9 cellular contexts compared by ENCODE assay signal in the genomic region with DNA sequence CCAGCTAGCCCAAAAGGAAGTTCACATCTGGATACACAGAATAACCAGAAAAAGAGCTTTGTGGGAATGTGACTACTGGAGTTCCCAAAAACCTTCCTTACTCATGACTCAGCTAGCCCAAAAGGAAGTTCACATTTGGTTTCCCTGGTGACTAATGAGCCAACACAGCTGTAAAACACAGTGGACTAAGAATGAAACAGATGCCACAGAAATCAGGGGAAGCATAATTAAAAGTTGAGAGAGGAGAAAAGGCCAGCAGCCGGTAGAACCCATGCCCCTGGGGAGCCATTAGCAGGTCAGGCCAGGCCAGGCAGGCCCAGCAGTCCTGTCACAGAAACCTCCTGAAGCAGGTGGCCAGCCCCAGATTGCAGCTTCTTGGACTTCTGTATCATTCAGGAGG.
DNase-seq lines count a peak whose midpoint lies in the region; ATAC-seq and TF ChIP-seq lines count a peak whose summit lies in the region.
"Had no signal": no experiment of that assay in that cellular context is flagged by ENCODE, and none has a peak within 500 bp of the region (broad histone marks: within the 10 kb centered on the region; RNA-seq: fewer than 3 reads in every experiment).

No MANE protein-coding gene starts in this region.

- H3K9me3 Mint-ChIP-seq in activated naive CD8-positive, alpha-beta T cell treated with anti-CD3 and anti-CD28 coated beads, Interleukin-2, amount 10 ng/mL, durations not matched to agents 7 days and 5 days: no peaks in the 10 kb centered on the region
- H3K9me3 Mint-ChIP-seq in activated naive CD8-positive, alpha-beta T cell treated with anti-CD3 and anti-CD28 coated beads for 36 hours: no peaks in the 10 kb centered on the region
- H3K9me3 Mint-ChIP-seq: activated naive CD4-positive, alpha-beta T cell treated with anti-CD3 and anti-CD28 coated beads, Interleukin-2, amount 50 U/mL, for 24 hours had no signal

- peak overlapping the region; percentile 60 for H3K4me2 ChIP-seq in skeletal muscle satellite cell (ENCODE audit: low read length)

- peak overlapping the region; percentile 19 for H3K27ac Mint-ChIP-seq in activated naive CD8-positive, alpha-beta T cell treated with anti-CD3 and anti-CD28 coated beads, Interleukin-2, amount 10 ng/mL, durations not matched to agents 7 days and 5 days
- no peak overlapping the region for H3K27ac Mint-ChIP-seq in activated naive CD8-positive, alpha-beta T cell treated with anti-CD3 and anti-CD28 coated beads for 36 hours
- H3K27ac Mint-ChIP-seq: activated naive CD4-positive, alpha-beta T cell treated with anti-CD3 and anti-CD28 coated beads, Interleukin-2, amount 50 U/mL, for 24 hours had no signal

- H3K36me3 ChIP-seq in WERI-Rb-1 (peaks cover 3% of the 10 kb centered on the region; the same call in 1 of the 2 replicates), right atrium auricular region (peaks cover 5% of the 10 kb centered on the region), skeletal muscle satellite cell (ENCODE audit: insufficient read depth, low read length) (peaks cover 44% of the 10 kb centered on the region)

- H3K27me3 ChIP-seq in WERI-Rb-1 (ENCODE audit: insufficient read depth, low read depth, severe bottlenecking) (no peaks in the 10 kb centered on the region), right atrium auricular region (no peaks in the 10 kb centered on the region), skeletal muscle satellite cell (ENCODE audit: control insufficient read depth, insufficient read depth, low read length) (no peaks in the 10 kb centered on the region)

- POLR2A ChIA-PET in activated naive CD8-positive, alpha-beta T cell treated with anti-CD3 and anti-CD28 coated beads, Interleukin-2, amount 10 ng/mL, durations not matched to agents 7 days and 5 days (lab: Charles Lee): no interaction called here

- peaks cover 7% of the 10 kb centered on the region for H3K4me1 Mint-ChIP-seq in activated naive CD8-positive, alpha-beta T cell treated with anti-CD3 and anti-CD28 coated beads, Interleukin-2, amount 10 ng/mL, durations not matched to agents 7 days and 5 days
- H3K4me1 Mint-ChIP-seq in activated naive CD8-positive, alpha-beta T cell treated with anti-CD3 and anti-CD28 coated beads for 36 hours: peaks cover 7% of the 10 kb centered on the region
- H3K4me1 Mint-ChIP-seq: activated naive CD4-positive, alpha-beta T cell treated with anti-CD3 and anti-CD28 coated beads, Interleukin-2, amount 50 U/mL, for 24 hours had no signal

- H3K9ac ChIP-seq in skeletal muscle satellite cell (ENCODE audit: low read depth, low read length): peak overlapping the region; percentile 52

- H3K4me3 ChIP-seq in WERI-Rb-1 (ENCODE audit: low read depth, low read length) (no peak overlapping the region), right atrium auricular region (no peak overlapping the region), skeletal muscle satellite cell (ENCODE audit: low read length) (no peak overlapping the region)

- H3K27ac ChIP-seq in WERI-Rb-1 (0 out of 2 replicates have a peak overlapping the region, but pooled peaks have one; percentile 0), right atrium auricular region (peak overlapping the region; percentile 69 to 90)

- H3K36me3 Mint-ChIP-seq in activated naive CD8-positive, alpha-beta T cell treated with anti-CD3 and anti-CD28 coated beads, Interleukin-2, amount 10 ng/mL, durations not matched to agents 7 days and 5 days: no peaks in the 10 kb centered on the region
- H3K36me3 Mint-ChIP-seq in activated naive CD8-positive, alpha-beta T cell treated with anti-CD3 and anti-CD28 coated beads for 36 hours: peaks cover 1% of the 10 kb centered on the region

- ATAC-seq in activated naive CD8-positive, alpha-beta T cell treated with anti-CD3 and anti-CD28 coated beads, Interleukin-2, amount 10 ng/mL, durations not matched to agents 7 days and 5 days (ENCODE audit: low read depth): no peak

- TF ChIP-seq CTCF in WERI-Rb-1 (IDR thresholded peaks at IDR 0.05; ENCODE audit: low read depth, low read length): no peak
- no peak for TF ChIP-seq CTCF in right atrium auricular region (IDR thresholded peaks at IDR 0.05)

- H3K4me1 ChIP-seq in right atrium auricular region (peaks cover 0 to 92% of the 10 kb centered on the region in 2 donors), skeletal muscle satellite cell (ENCODE audit: control insufficient read depth, insufficient read depth, low read length) (peaks cover 55% of the 10 kb centered on the region)

- no peaks in the 10 kb centered on the region for H3K27me3 Mint-ChIP-seq in activated naive CD8-positive, alpha-beta T cell treated with anti-CD3 and anti-CD28 coated beads, Interleukin-2, amount 10 ng/mL, durations not matched to agents 7 days and 5 days
- no peaks in the 10 kb centered on the region for H3K27me3 Mint-ChIP-seq in activated naive CD8-positive, alpha-beta T cell treated with anti-CD3 and anti-CD28 coated beads for 36 hours
- H3K27me3 Mint-ChIP-seq: activated naive CD4-positive, alpha-beta T cell treated with anti-CD3 and anti-CD28 coated beads, Interleukin-2, amount 50 U/mL, for 24 hours had no signal

- DNase-seq in activated naive CD8-positive, alpha-beta T cell treated with anti-CD3 and anti-CD28 coated beads, Interleukin-2, amount 10 ng/mL, durations not matched to agents 7 days and 5 days: no peak
- no peak for DNase-seq in activated naive CD8-positive, alpha-beta T cell treated with anti-CD3 and anti-CD28 coated beads for 36 hours
- DNase-seq in HT1080 (ENCODE audit: low read depth) (peak; percentile 97), WERI-Rb-1 (peak; percentile 93), right atrium auricular region (ENCODE audit: low spot score) (no peak), NCI-H2081 treated with DMSO at 0.1 percent for 48 hours (lab: John Stamatoyannopoulos, UW) (no peak)
- DNase-seq in activated naive CD4-positive, alpha-beta T cell treated with Interleukin-2 at 50 U/mL for 16 hours: no peak

- no peak overlapping the region for H3K4me3 Mint-ChIP-seq in activated naive CD8-positive, alpha-beta T cell treated with anti-CD3 and anti-CD28 coated beads, Interleukin-2, amount 10 ng/mL, durations not matched to agents 7 days and 5 days
- no peak overlapping the region for H3K4me3 Mint-ChIP-seq in activated naive CD8-positive, alpha-beta T cell treated with anti-CD3 and anti-CD28 coated beads for 36 hours
- H3K4me3 Mint-ChIP-seq: activated naive CD4-positive, alpha-beta T cell treated with anti-CD3 and anti-CD28 coated beads, Interleukin-2, amount 50 U/mL, for 24 hours had no signal

- H3K9me3 ChIP-seq in WERI-Rb-1 (ENCODE audit: severe bottlenecking) (no peaks in the 10 kb centered on the region), right atrium auricular region (no peaks in the 10 kb centered on the region), skeletal muscle satellite cell (replicated peaks; ENCODE audit: low read length) (no peaks in the 10 kb centered on the region)

Comparison
In these comparisons a context has a peak if more than half of its experiments do, and no peak if none do; other contexts are left out.
1. DNase-seq: peak in HT1080 (single experiment) and WERI-Rb-1 (single experiment); none in activated naive CD8-positive, alpha-beta T cell treated with anti-CD3 and anti-CD28 coated beads, Interleukin-2, amount 10 ng/mL, durations not matched to agents 7 days and 5 days (single experiment), activated naive CD8-positive, alpha-beta T cell treated with anti-CD3 and anti-CD28 coated beads for 36 hours (single experiment), right atrium auricular region (single experiment), NCI-H2081 treated with DMSO at 0.1 percent for 48 hours (single experiment) and activated naive CD4-positive, alpha-beta T cell treated with Interleukin-2 at 50 U/mL for 16 hours (single experiment).